8 cellular contexts compared by ENCODE assay signal in the genomic region with DNA sequence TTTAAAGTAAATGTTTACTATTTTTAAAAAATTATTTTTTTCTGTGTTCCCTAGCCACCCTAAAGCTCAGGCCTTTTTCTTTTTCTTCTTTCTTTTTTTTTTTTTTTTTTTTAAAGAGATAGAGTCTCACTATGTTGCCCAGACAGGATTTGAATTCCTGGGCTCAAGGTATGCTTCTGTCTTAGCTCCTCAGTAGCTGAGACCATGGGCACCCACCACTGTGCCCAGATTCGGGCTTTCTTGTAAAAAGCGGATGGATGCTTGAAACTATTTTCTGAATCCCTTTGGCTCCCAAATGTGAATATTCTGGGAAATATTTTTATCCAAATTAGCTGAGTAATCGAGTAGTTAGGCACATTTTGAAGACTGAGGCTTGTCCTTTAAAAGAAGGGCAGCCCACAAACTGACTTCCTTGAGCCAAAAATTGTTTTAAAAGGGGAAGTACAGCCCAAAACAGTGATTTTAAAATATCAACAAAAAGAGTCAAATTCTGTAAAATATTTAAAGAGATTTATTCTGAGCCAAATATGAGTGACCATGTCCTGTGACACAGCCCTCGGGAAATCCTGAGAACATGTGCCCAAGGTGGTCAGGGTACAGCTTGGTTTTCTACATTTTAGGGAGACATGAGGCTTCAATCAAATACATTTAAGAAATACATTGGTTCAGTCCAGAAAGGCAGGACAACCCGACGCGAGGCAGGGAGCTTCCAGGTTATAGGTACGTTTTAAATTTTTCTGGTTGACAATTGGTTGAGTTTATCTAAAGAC. TPM values are rescaled to one million over a fixed set of nuclear protein-coding genes. Genes with fewer than 3 reads are reported as not detected.
DNase-seq lines count a peak whose midpoint lies in the region; ATAC-seq and TF ChIP-seq lines count a peak whose summit lies in the region.

No MANE protein-coding gene starts in this region.

- peak overlapping the region in 1 of 7 donors; percentile 43 for H3K27ac Mint-ChIP-seq in CD4-positive, alpha-beta memory T cell
- H3K27ac Mint-ChIP-seq in endothelial cell (ENCODE audit: unreplicated experiment): peak overlapping the region; percentile 99

- CTCF ChIA-PET in CD4-positive, alpha-beta memory T cell (lab: Charles Lee; ENCODE audit: partially characterized antibody): no interaction called here

- H3K9ac ChIP-seq in NT2/D1 (ENCODE audit: insufficient read length, low read depth): peak overlapping the region; percentile 44

- H3K4me3 Mint-ChIP-seq in CD4-positive, alpha-beta memory T cell: peak overlapping the region in 6 of 8 donors; percentile 0 to 61 (median 39)
- peak overlapping the region; percentile 54 for H3K4me3 Mint-ChIP-seq in endothelial cell (ENCODE audit: unreplicated experiment)

- H3K27ac ChIP-seq in CD4-positive, alpha-beta memory T cell (ENCODE audit: low read depth, low read length): no peak overlapping the region
- peak overlapping the region; percentile 35 to 87 for H3K27ac ChIP-seq in ovary

- H3K4me3 ChIP-seq in CD4-positive, alpha-beta memory T cell (ENCODE audit: low read length in 2 of 2): no peak overlapping the region
- H3K4me3 ChIP-seq in NT2/D1 (ENCODE audit: insufficient read length, low read depth) (no peak overlapping the region), ovary (peak overlapping the region; percentile 69)

- no peaks in the 10 kb centered on the region for H3K36me3 Mint-ChIP-seq in CD4-positive, alpha-beta memory T cell
- H3K36me3 Mint-ChIP-seq in endothelial cell (ENCODE audit: low read depth, unreplicated experiment): peaks cover 5% of the 10 kb centered on the region

- no peaks in the 10 kb centered on the region for H3K9me3 ChIP-seq in CD4-positive, alpha-beta memory T cell (ENCODE audit: control insufficient read depth in 1 of 2, low read length in 2 of 2)
- H3K9me3 ChIP-seq in NT2/D1 (ENCODE audit: insufficient read depth, low read length) (peaks cover 13% of the 10 kb centered on the region; the same call in 1 of the 2 replicates), ovary (no peaks in the 10 kb centered on the region)

- no peak for TF ChIP-seq CTCF in endothelial cell (IDR thresholded peaks at IDR 0.05; ENCODE audit: unreplicated experiment)
- no peak for TF ChIP-seq CTCF in ovary (IDR thresholded peaks at IDR 0.05)

- ATAC-seq in GM18511 (IDR thresholded peaks at IDR 0.05; ENCODE audit: unreplicated experiment): no peak

- H3K4me1 Mint-ChIP-seq in CD4-positive, alpha-beta memory T cell: peaks cover 5 to 11% (median 6%) of the 10 kb centered on the region in 4 donors
- peaks cover 37% of the 10 kb centered on the region for H3K4me1 Mint-ChIP-seq in endothelial cell (ENCODE audit: unreplicated experiment)

- no peak for DNase-seq in CD4-positive, alpha-beta memory T cell
- no peak for DNase-seq in NT2/D1 (ENCODE audit: low read depth, low spot score)
- DNase-seq in endothelial cell (ENCODE audit: low spot score): no peak
- DNase-seq in ovary: no peak
- no peak for DNase-seq in NCI-H1048 (lab: John Stamatoyannopoulos, UW)
- DNase-seq in kidney tubule cell (ENCODE audit: low spot score): no peak
- DNase-seq in glomerular visceral epithelial cell (ENCODE audit: extremely low spot score): no peak

- H3K4me1 ChIP-seq in CD4-positive, alpha-beta memory T cell (ENCODE audit: insufficient read depth, low read length): peaks cover 9% of the 10 kb centered on the region
- peaks cover 2% of the 10 kb centered on the region for H3K4me1 ChIP-seq in NT2/D1 (ENCODE audit: insufficient read depth, insufficient read length)
- H3K4me1 ChIP-seq in ovary (ENCODE audit: insufficient read depth): peaks cover 6% of the 10 kb centered on the region

- H3K36me3 ChIP-seq in CD4-positive, alpha-beta memory T cell (ENCODE audit: insufficient read depth, low read length): no peaks in the 10 kb centered on the region
- H3K36me3 ChIP-seq in NT2/D1 (ENCODE audit: insufficient read depth, insufficient read length, low read length) (no peaks in the 10 kb centered on the region), ovary (no peaks in the 10 kb centered on the region)

- intact Hi-C loops in CD4-positive, alpha-beta memory T cell (cut with micrococcal nuclease): no loop called here
- intact Hi-C loops in ovary (cut with DNase I): loop anchor here in 2 of 4 donors (10.0 kb wide), 1 partner anchor 61 kb away; no protein-coding TSS in a partner anchor

- TF ChIP-seq EP300 in ovary (IDR thresholded peaks at IDR 0.05): no peak

- H3K9me3 Mint-ChIP-seq in CD4-positive, alpha-beta memory T cell: peaks cover 0 to 7% (median 0%) of the 10 kb centered on the region in 8 donors
- H3K9me3 Mint-ChIP-seq in endothelial cell (ENCODE audit: unreplicated experiment): no peaks in the 10 kb centered on the region

- no peak for TF ChIP-seq POLR2A in ovary (IDR thresholded peaks at IDR 0.05)

- H3K27me3 ChIP-seq in CD4-positive, alpha-beta memory T cell (ENCODE audit: insufficient read depth, low read length): no peaks in the 10 kb centered on the region
- H3K27me3 ChIP-seq in NT2/D1 (ENCODE audit: insufficient read depth, insufficient read length): no peaks in the 10 kb centered on the region
- no peaks in the 10 kb centered on the region for H3K27me3 ChIP-seq in ovary

- peaks cover 0 to 4% of the 10 kb centered on the region in 2 donors for H3K27me3 Mint-ChIP-seq in CD4-positive, alpha-beta memory T cell
- no peaks in the 10 kb centered on the region for H3K27me3 Mint-ChIP-seq in endothelial cell (ENCODE audit: unreplicated experiment)

- 2 to 7% (median 6%) methylated on average over 8 of the region's 8 CpGs for WGBS in ovary, 3 donors

- POLR2A ChIA-PET in CD4-positive, alpha-beta memory T cell (lab: Charles Lee; ENCODE audit: partially characterized antibody): no interaction called here

RNA-seq across cellular contexts. Expression of a gene that starts 28.8 kb away (rescaled TPM):
- total RNA-seq in CD4-positive, alpha-beta memory T cell: not detected
- polyA plus RNA-seq in CD4-positive, alpha-beta memory T cell: not detected
- total RNA-seq in endothelial cell (ENCODE audit: unreplicated experiment) (not detected), ovary (not detected)
- polyA plus RNA-seq in ovary: not detected
